ENCODE assay signal across 16 cellular contexts in genomic region chr1:85484264-85484663, GRCh38. TPM values are rescaled to one million over a fixed set of nuclear protein-coding genes. Genes with fewer than 3 reads are reported as not detected.
A peak's percentile ranks its signal among the peaks of the same experiment; 100 is the strongest.
DNase-seq lines count a peak whose midpoint lies in the region; ATAC-seq and TF ChIP-seq lines count a peak whose summit lies in the region.
"Had no signal": no experiment of that assay in that cellular context is flagged by ENCODE, and none has a peak within 500 bp of the region (broad histone marks: within the 10 kb centered on the region; RNA-seq: fewer than 3 reads in every experiment).

No MANE protein-coding gene starts in this region.

- no peak for TF ChIP-seq CTCF in coronary artery (IDR thresholded peaks at IDR 0.05)

- no peak overlapping the region for H3K27ac ChIP-seq in coronary artery
- H3K27ac ChIP-seq: SK-N-MC had no signal

- DNase-seq in EH (ENCODE audit: low read depth) (peak; percentile 63), NCI-H226 (peak; percentile 54), dermis blood vessel endothelial cell (peak; percentile 57), kidney tubule cell (ENCODE audit: low spot score) (peak; percentile 65), coronary artery (ENCODE audit: low spot score) (no peak), Kasumi-1 (lab: John Stamatoyannopoulos, UW) (no peak), DMS79 (lab: John Stamatoyannopoulos, UW) (no peak)
- DNase-seq: Calu3; CD4-positive, CD25-positive, alpha-beta regulatory T cell; HFFc6; NCI-H1436 treated with DMSO at 0.1 percent for 48 hours; NCI-H2081 treated with DMSO at 0.1 percent for 48 hours; NCI-H524 treated with DMSO at 0.1 percent for 48 hours had no signal

- no peak overlapping the region for H3K4me3 ChIP-seq in coronary artery
- H3K4me3 ChIP-seq: SK-N-MC had no signal

- no peak for ATAC-seq in GM19397 (IDR thresholded peaks at IDR 0.05; ENCODE audit: unreplicated experiment)

RNA-seq across cellular contexts. Expression of gene DDAH1, which starts 19.3 kb away (rescaled TPM):
- total RNA-seq in dermis blood vessel endothelial cell, result 46.6 and 62.0 TPM in 2 replicates
- total RNA-seq: OCI-LY7 had no signal

Comparison
In these comparisons a context has a peak if more than half of its experiments do, and no peak if none do; other contexts are left out.
1. DNase-seq: peak in EH (single experiment), NCI-H226 (single experiment), dermis blood vessel endothelial cell (single experiment) and kidney tubule cell (single experiment); none in coronary artery (single experiment), Kasumi-1 (0 of 2) and DMS79 (single experiment).